8 cellular contexts compared by ENCODE assay signal in genomic region chr9:116737137-116737546, GRCh38. TPM values are rescaled to one million over a fixed set of nuclear protein-coding genes. Genes with fewer than 3 reads are reported as not detected.
DNase-seq lines count a peak whose midpoint lies in the region; ATAC-seq and TF ChIP-seq lines count a peak whose summit lies in the region.

No MANE protein-coding gene starts in this region.

- ATAC-seq in GM18907 (IDR thresholded peaks at IDR 0.05; ENCODE audit: unreplicated experiment) = peak; percentile 78
- no peak for ATAC-seq in activated CD8-positive, alpha-beta T cell treated with anti-CD3 and anti-CD28 coated beads for 36 hours
- no peak for ATAC-seq in stimulated activated naive CD8-positive, alpha-beta T cell treated with anti-CD3 and anti-CD28 coated beads, Interleukin-15, Interleukin-2, amounts not matched to agents 100 U/mL and 50 U/mL, for 24 hours

- no peak overlapping the region for H3K4me3 Mint-ChIP-seq in activated CD8-positive, alpha-beta T cell treated with anti-CD3 and anti-CD28 coated beads for 36 hours

- intact Hi-C loops in activated CD8-positive, alpha-beta T cell treated with anti-CD3 and anti-CD28 coated beads for 36 hours (cut with micrococcal nuclease) = loop anchor here (5.0 kb wide), 1 partner anchor 125 kb away; no protein-coding TSS in a partner anchor

- TF ChIP-seq CTCF in HL-60 (IDR thresholded peaks at IDR 0.05; ENCODE audit: insufficient read depth, low read length) (peak; percentile 86), epithelial cell of proximal tubule (conservative IDR thresholded peaks at IDR 0.05; ENCODE audit: low read depth, low read length) (peak; percentile 98)
- peak; percentile 81 for TF ChIP-seq CTCF in activated CD8-positive, alpha-beta T cell treated with anti-CD3 and anti-CD28 coated beads for 36 hours (IDR thresholded peaks at IDR 0.05)

- DNase-seq in AG20443 (ENCODE audit: low spot score) = peak; percentile 95
- peak; percentile 38 to 67 for DNase-seq in HL-60 (ENCODE audit: low read depth in 1 of 2, low spot score in 1 of 2)
- peak; percentile 95 for DNase-seq in NCI-H82 (lab: John Stamatoyannopoulos, UW)
- DNase-seq in activated CD8-positive, alpha-beta T cell treated with anti-CD3 and anti-CD28 coated beads for 36 hours = peak; percentile 77
- DNase-seq in epithelial cell of proximal tubule (ENCODE audit: low read depth) = peak; percentile 12
- DNase-seq in myocyte (ENCODE audit: low read depth) = peak; percentile 95
- DNase-seq in stimulated activated naive CD8-positive, alpha-beta T cell treated with anti-CD3 and anti-CD28 coated beads, Interleukin-15, Interleukin-2, amounts not matched to agents 100 U/mL and 50 U/mL, for 24 hours = peak; percentile 78

- H3K27me3 ChIP-seq in HL-60 (ENCODE audit: insufficient read depth, poor library complexity, severe bottlenecking) = no peaks in the 10 kb centered on the region

- no peaks in the 10 kb centered on the region for H3K9me3 Mint-ChIP-seq in activated CD8-positive, alpha-beta T cell treated with anti-CD3 and anti-CD28 coated beads for 36 hours

- CTCF ChIA-PET in activated CD8-positive, alpha-beta T cell treated with anti-CD3 and anti-CD28 coated beads for 36 hours (lab: Charles Lee) = interaction anchor here (0.7 to 5.1 kb wide), 13 partner anchors 8 to 129 kb away, joined by 3 to 57 read pairs (median 4); no protein-coding TSS in a partner anchor

- POLR2A ChIA-PET in activated CD8-positive, alpha-beta T cell treated with anti-CD3 and anti-CD28 coated beads for 36 hours (lab: Charles Lee) = interaction anchor here (0.9 kb wide), 1 partner anchor 49 kb away, joined by 3 read pairs; no protein-coding TSS in a partner anchor

- H3K27ac Mint-ChIP-seq in activated CD8-positive, alpha-beta T cell treated with anti-CD3 and anti-CD28 coated beads for 36 hours = no peak overlapping the region

- no peaks in the 10 kb centered on the region for H3K4me1 Mint-ChIP-seq in activated CD8-positive, alpha-beta T cell treated with anti-CD3 and anti-CD28 coated beads for 36 hours (ENCODE audit: low read depth)

- no peak overlapping the region for H3K4me3 ChIP-seq in HL-60 (replicated peaks; ENCODE audit: insufficient read depth, low read length)
- no peak overlapping the region for H3K4me3 ChIP-seq in epithelial cell of proximal tubule (ENCODE audit: low read depth, low read length)

- H3K27me3 Mint-ChIP-seq in activated CD8-positive, alpha-beta T cell treated with anti-CD3 and anti-CD28 coated beads for 36 hours = peaks cover 14% of the 10 kb centered on the region

- no peak overlapping the region for H3K27ac ChIP-seq in HL-60 (replicated peaks)

- no peaks in the 10 kb centered on the region for H3K36me3 Mint-ChIP-seq in activated CD8-positive, alpha-beta T cell treated with anti-CD3 and anti-CD28 coated beads for 36 hours (ENCODE audit: low read depth)

RNA-seq across cellular contexts. Expression of gene TRIM32, which starts 50.0 kb away (rescaled TPM):
- total RNA-seq in activated CD8-positive, alpha-beta T cell treated with anti-CD3 and anti-CD28 coated beads for 36 hours = 10 to 100 TPM; 14.6 to 15.0 TPM
- total RNA-seq in epithelial cell of proximal tubule (15.6 and 18.3 TPM in 2 replicates), myocyte (17.4 and 17.8 TPM in 2 replicates)
- polyA plus RNA-seq in myocyte (2012) = 20.0 TPM

Comparison
In these comparisons a context has a peak if more than half of its experiments do, and no peak if none do; other contexts are left out.
1. DNase-seq: peak in every context shown above with its lines; median percentile 95 in AG20443; 95 in NCI-H82; 95 in myocyte; 78 in stimulated activated naive CD8-positive, alpha-beta T cell treated with anti-CD3 and anti-CD28 coated beads, Interleukin-15, Interleukin-2, amounts not matched to agents 100 U/mL and 50 U/mL, for 24 hours; 77 in activated CD8-positive, alpha-beta T cell treated with anti-CD3 and anti-CD28 coated beads for 36 hours; 52 in HL-60; 12 in epithelial cell of proximal tubule.